ENCODE assay signal across 8 cellular contexts in genomic region chr2:43637030-43637803, GRCh38. TPM values are rescaled to one million over a fixed set of nuclear protein-coding genes. Genes with fewer than 3 reads are reported as not detected.
DNase-seq lines count a peak whose midpoint lies in the region; ATAC-seq and TF ChIP-seq lines count a peak whose summit lies in the region.

TSS of gene PLEKHH2 (plus strand) at chr2:43637260. CDS start at chr2:43644674, 7,414 bp downstream.

- peaks cover 3% of the 10 kb centered on the region for H3K36me3 Mint-ChIP-seq in CD4-positive, alpha-beta T cell (ENCODE audit: low read depth)

- POLR2A ChIA-PET in CD4-positive, alpha-beta T cell (lab: Charles Lee), result interaction anchor here (0.8 to 2.1 kb wide), 5 partner anchors 16 to 826 kb away, joined by 3 to 9 read pairs (median 4); partner anchors contain the start of genes DYNC2LI1 and THADA

- H3K4me1 ChIP-seq in NT2/D1 (ENCODE audit: insufficient read depth, insufficient read length) (peaks cover 4% of the 10 kb centered on the region), mucosa of descending colon (ENCODE audit: low read depth) (peaks cover 20% of the 10 kb centered on the region)

- H3K27me3 Mint-ChIP-seq in CD4-positive, alpha-beta T cell, result peaks cover 42% of the 10 kb centered on the region

- peaks cover 2% of the 10 kb centered on the region for H3K9me3 Mint-ChIP-seq in CD4-positive, alpha-beta T cell

- TF ChIP-seq CTCF in CD4-positive, alpha-beta T cell (IDR thresholded peaks at IDR 0.05), result no peak
- TF ChIP-seq CTCF in GM20000 (IDR thresholded peaks at IDR 0.05; ENCODE audit: extremely low read depth, missing control alignments) (no peak), mucosa of descending colon (IDR thresholded peaks at IDR 0.05) (no peak)

- intact Hi-C loops in CD4-positive, alpha-beta T cell (cut with DNase I, micrococcal nuclease), result no loop called here
- intact Hi-C loops in mucosa of descending colon (cut with DNase I, micrococcal nuclease), result no loop called here

- peak within 1 kb of the TSS; percentile 92 for H3K4me3 Mint-ChIP-seq in CD4-positive, alpha-beta T cell

- H3K9me3 ChIP-seq in CD4-positive, alpha-beta T cell (ENCODE audit: control insufficient read depth, low read length), result peaks cover 7% of the 10 kb centered on the region
- H3K9me3 ChIP-seq in NT2/D1 (ENCODE audit: insufficient read depth, low read length) (no peaks in the 10 kb centered on the region), mucosa of descending colon (peaks cover 3% of the 10 kb centered on the region)

- H3K9ac ChIP-seq in NT2/D1 (ENCODE audit: insufficient read length, low read depth), result peak within 1 kb of the TSS; percentile 64

- H3K27ac Mint-ChIP-seq in CD4-positive, alpha-beta T cell, result peak within 1 kb of the TSS; percentile 6

- no peak for TF ChIP-seq POLR2A in erythroblast (IDR thresholded peaks at IDR 0.05; ENCODE audit: low read length)

- H3K4me3 ChIP-seq in NT2/D1 (ENCODE audit: insufficient read length, low read depth) (peak within 1 kb of the TSS; percentile 39), mucosa of descending colon (peak within 1 kb of the TSS; percentile 44)

- no peak within 1 kb of the TSS for H3K27ac ChIP-seq in CD4-positive, alpha-beta T cell (ENCODE audit: low read depth, low read length)

- CTCF ChIA-PET in CD4-positive, alpha-beta T cell (lab: Charles Lee), result interaction anchor here (1.1 to 1.3 kb wide), 2 partner anchors 12 to 60 kb away, joined by 3 read pairs; no protein-coding TSS in a partner anchor

- no peaks in the 10 kb centered on the region for H3K36me3 ChIP-seq in NT2/D1 (ENCODE audit: insufficient read depth, insufficient read length, low read length)
- H3K36me3 ChIP-seq in mucosa of descending colon (ENCODE audit: low read depth), result no peaks in the 10 kb centered on the region

- peak; percentile 99 for ATAC-seq in CD4-positive, alpha-beta T cell (ENCODE audit: poor library complexity)
- ATAC-seq in mucosa of descending colon, result peak; percentile 100

- peaks cover 19% of the 10 kb centered on the region for H3K27me3 ChIP-seq in CD4-positive, alpha-beta T cell (ENCODE audit: control insufficient read depth, insufficient read depth, low read length)
- H3K27me3 ChIP-seq in NT2/D1 (ENCODE audit: insufficient read depth, insufficient read length), result peaks cover 21% of the 10 kb centered on the region

- peaks cover 11% of the 10 kb centered on the region for H3K4me1 Mint-ChIP-seq in CD4-positive, alpha-beta T cell (ENCODE audit: low read depth)

- DNase-seq in CD4-positive, alpha-beta T cell, result peak; percentile 78 to 90 (median 83)
- peak; percentile 96 for DNase-seq in GM20000 (ENCODE audit: low spot score)
- peak; percentile 73 for DNase-seq in HS-27A (ENCODE audit: low read depth)
- DNase-seq in NT2/D1 (ENCODE audit: low read depth, low spot score), result peak; percentile 82
- DNase-seq in activated T-cell treated with anti-CD3 and anti-CD28 coated beads for 48 hours (ENCODE audit: low read depth), result peak; percentile 89
- peak; percentile 84 to 89 for DNase-seq in erythroblast (lab: John Stamatoyannopoulos, UW)
- DNase-seq in mucosa of descending colon, result peak; percentile 87 to 94 (median 92)
- DNase-seq in stimulated activated CD8-positive, alpha-beta memory T cell treated with anti-CD3 and anti-CD28 coated beads, Interleukin-2, amount 100 ng/mL, for 1 hour (ENCODE audit: low read depth in 2 of 2), result peak; percentile 74 to 79

RNA-seq across cellular contexts. Expression of gene PLEKHH2, which starts in this region (rescaled TPM):
- total RNA-seq in CD4-positive, alpha-beta T cell, result 1 to 10 TPM; 1.6 to 2.7 TPM
- 10 to 100 TPM in 1 of 3 donors, 1 to 10 TPM in 2; 2.6 to 25.6 (median 4.1) TPM for total RNA-seq in mucosa of descending colon
